In the genomic region with DNA sequence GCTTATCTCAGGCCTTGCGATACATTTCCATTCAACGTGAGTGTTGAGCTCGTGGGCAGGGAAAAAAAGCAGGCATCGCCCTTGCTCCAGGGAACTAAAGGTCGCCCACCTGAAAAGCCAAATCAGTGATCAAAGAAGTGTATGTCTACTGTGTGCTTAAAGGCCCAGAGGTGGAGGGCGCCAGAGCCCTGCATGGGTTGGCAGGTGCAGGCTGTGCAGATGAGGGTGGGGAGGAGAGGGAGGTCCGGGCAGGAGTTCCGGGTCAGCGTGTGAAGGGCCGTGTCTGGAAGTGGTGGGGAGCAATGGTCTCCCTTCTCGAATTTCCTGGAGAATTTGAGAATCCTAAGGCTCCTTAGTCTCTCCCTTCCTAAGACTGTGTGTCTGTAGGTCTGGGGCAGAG, we compare ENCODE assay signal across 15 cellular contexts. TPM values are rescaled to one million over a fixed set of nuclear protein-coding genes. Genes with fewer than 3 reads are reported as not detected.
DNase-seq lines count a peak whose midpoint lies in the region; ATAC-seq, FAIRE-seq and TF ChIP-seq lines count a peak whose summit lies in the region.
"Had no signal": no experiment of that assay in that cellular context is flagged by ENCODE, and none has a peak within 500 bp of the region (broad histone marks: within the 10 kb centered on the region; RNA-seq: fewer than 3 reads in every experiment).

No MANE protein-coding gene starts in this region.

- H2BK15ac ChIP-seq in H1 (ENCODE audit: low read length), result no peak overlapping the region

- DNase-seq in Right ventricle myocardium inferior (ENCODE audit: missing footprints), result peak; percentile 50
- no peak for DNase-seq in right atrium auricular region (ENCODE audit: low spot score)
- DNase-seq in GM23338 (ENCODE audit: low spot score), result no peak
- no peak for DNase-seq in H1 (ENCODE audit: low read depth in 1 of 2, low spot score in 2 of 2)
- no peak for DNase-seq in gastrocnemius medialis
- DNase-seq in activated naive CD4-positive, alpha-beta T cell treated with anti-CD3 and anti-CD28 coated beads, Interleukin-2, amount 50 U/mL, for 72 hours (ENCODE audit: low spot score in 2 of 2), result no peak
- no peak for DNase-seq in GM10266 (ENCODE audit: extremely low spot score)
- DNase-seq: Caco-2; CD8-positive, alpha-beta T cell; DND-41; GF-D8 had no signal

- H3K4me1 ChIP-seq in right atrium auricular region, result peaks cover 0 to 2% of the 10 kb centered on the region in 2 donors
- peaks cover 4% of the 10 kb centered on the region; the same call in 1 of the 2 replicates for H3K4me1 ChIP-seq in GM23338 (ENCODE audit: insufficient read depth)
- peaks cover 49% of the 10 kb centered on the region for H3K4me1 ChIP-seq in OCI-LY3 (ENCODE audit: low read length)
- H3K4me1 ChIP-seq in H1 (replicated peaks in 1 of 4; ENCODE audit: control insufficient read depth in 3 of 4, insufficient read depth in 4 of 4, low read length in 3 of 4), result peaks cover 0 to 15% (median 6%) of the 10 kb centered on the region in 4 experiments; a peak in 6 of 7 replicates
- no peaks in the 10 kb centered on the region for H3K4me1 ChIP-seq in gastrocnemius medialis
- H3K4me1 ChIP-seq: Caco-2 had no signal

- intact Hi-C loops in Right ventricle myocardium inferior (cut with DNase I) (no loop called here), gastrocnemius medialis (cut with DNase I; ENCODE audit: low total_unique reads) (no loop called here)

- no peak overlapping the region for H4K5ac ChIP-seq in H1 (ENCODE audit: insufficient read length, low read depth, low read length)

- H3K9me3 ChIP-seq in right atrium auricular region (no peaks in the 10 kb centered on the region), OCI-LY3 (ENCODE audit: insufficient read depth, low read length) (no peaks in the 10 kb centered on the region), H1 (ENCODE audit: insufficient read depth in 2 of 2, low read depth in 1 of 2, low read length in 1 of 2) (no peaks in the 10 kb centered on the region), gastrocnemius medialis (no peaks in the 10 kb centered on the region)
- H3K9me3 ChIP-seq: Caco-2 had no signal

- FAIRE-seq in H1 (lab: Jason Lieb, UNC), result no peak
- FAIRE-seq: H54 had no signal

- H3K4ac ChIP-seq in H1 (replicated peaks; ENCODE audit: insufficient read length, low read depth, low read length), result no peak overlapping the region

- CTCF ChIA-PET in H1 (lab: Charles Lee; ENCODE audit: partially characterized antibody), result interaction anchor here (0.6 to 26.7 kb wide), 6 partner anchors 9 to 92 kb away, joined by 3 to 577 read pairs (median 5); partner anchors contain the start of gene HIGD1B

- TF ChIP-seq CTCF in right atrium auricular region (IDR thresholded peaks at IDR 0.05) (no peak), GM23338 (conservative IDR thresholded peaks at IDR 0.05; ENCODE audit: low read depth in 2 of 2) (peak; percentile 20 to 50; a peak in 2 of 4 replicates), OCI-LY3 (IDR thresholded peaks at IDR 0.05; ENCODE audit: low read depth, low read length) (no peak), H1 (IDR thresholded peaks at IDR 0.05; ENCODE audit: control extremely low read depth in 1 of 3, insufficient read depth in 1 of 3, low read depth in 1 of 3, low read length in 3 of 3) (peak in 2 of 3 experiments; percentile 6 to 23; a peak in 1 of 4 replicates), gastrocnemius medialis (IDR thresholded peaks at IDR 0.05 in 4 of 5, conservative IDR thresholded peaks at IDR 0.05 in 1 of 5) (no peak), GM10266 (IDR thresholded peaks at IDR 0.05; ENCODE audit: control insufficient read depth, insufficient read depth, low read depth, missing control alignments) (no peak)

- H3K36me3 Mint-ChIP-seq in GM23338 (ENCODE audit: low read depth), result no peaks in the 10 kb centered on the region
- no peaks in the 10 kb centered on the region for H3K36me3 Mint-ChIP-seq in activated naive CD4-positive, alpha-beta T cell treated with anti-CD3 and anti-CD28 coated beads, Interleukin-2, amount 50 U/mL, for 72 hours
- H3K36me3 Mint-ChIP-seq: CD14-positive monocyte; CD8-positive, alpha-beta T cell had no signal

- H2BK120ac ChIP-seq in H1 (replicated peaks; ENCODE audit: low read depth, low read length), result no peak overlapping the region

- H2BK5ac ChIP-seq in H1 (ENCODE audit: low read depth, low read length), result no peak overlapping the region

- no peaks in the 10 kb centered on the region for H3K23me2 ChIP-seq in H1 (ENCODE audit: low read depth, low read length)

- no peaks in the 10 kb centered on the region for H3K9me3 Mint-ChIP-seq in GM23338
- H3K9me3 Mint-ChIP-seq in activated naive CD4-positive, alpha-beta T cell treated with anti-CD3 and anti-CD28 coated beads, Interleukin-2, amount 50 U/mL, for 72 hours, result no peaks in the 10 kb centered on the region
- H3K9me3 Mint-ChIP-seq: CD8-positive, alpha-beta T cell had no signal

- no peak overlapping the region for H3K14ac ChIP-seq in H1 (ENCODE audit: insufficient read length)

- H3K4me1 Mint-ChIP-seq in GM23338, result peaks cover 15% of the 10 kb centered on the region

- H3F3A ChIP-seq in GM23338 (replicated peaks; ENCODE audit: low read depth), result no peaks in the 10 kb centered on the region; the same call in 1 of the 2 replicates

- no peaks in the 10 kb centered on the region for H3K36me3 ChIP-seq in right atrium auricular region
- H3K36me3 ChIP-seq in GM23338 (ENCODE audit: insufficient read depth), result no peaks in the 10 kb centered on the region
- no peaks in the 10 kb centered on the region for H3K36me3 ChIP-seq in OCI-LY3 (replicated peaks; ENCODE audit: low read depth, low read length)
- no peaks in the 10 kb centered on the region for H3K36me3 ChIP-seq in H1 (ENCODE audit: control insufficient read depth in 2 of 4, insufficient read depth in 4 of 4, low read length in 3 of 4)
- H3K36me3 ChIP-seq in gastrocnemius medialis, result no peaks in the 10 kb centered on the region

- H4K91ac ChIP-seq in H1 (replicated peaks; ENCODE audit: insufficient read length, low read length), result no peak overlapping the region

- peak; percentile 23 to 41; a peak in 3 of 4 replicates for TF ChIP-seq RAD21 in H1 (IDR thresholded peaks at IDR 0.05 in 1 of 2, conservative IDR thresholded peaks at IDR 0.05 in 1 of 2; ENCODE audit: low read depth in 2 of 2, low read length in 2 of 2)

- no peak overlapping the region for H3K4me3 ChIP-seq in right atrium auricular region
- H3K4me3 ChIP-seq in GM23338, result no peak overlapping the region
- no peak overlapping the region for H3K4me3 ChIP-seq in OCI-LY3 (ENCODE audit: low read length)
- no peak overlapping the region for H3K4me3 ChIP-seq in H1 (ENCODE audit: extremely low read depth in 1 of 4, insufficient read depth in 2 of 4, low read depth in 3 of 4, low read length in 4 of 4)
- no peak overlapping the region for H3K4me3 ChIP-seq in gastrocnemius medialis

- H4K8ac ChIP-seq in H1 (ENCODE audit: extremely low read depth, insufficient read depth, low read length), result no peak overlapping the region

- no peak overlapping the region for H2BK12ac ChIP-seq in H1 (ENCODE audit: low read depth, low read length)

- TF ChIP-seq EP300 in H1 (IDR thresholded peaks at IDR 0.05; ENCODE audit: borderline replicate concordance in 1 of 2, low read depth in 2 of 2, low read length in 2 of 2), result no peak

- no peak for ATAC-seq in Right ventricle myocardium inferior
- ATAC-seq in GM23338, result peak; percentile 46
- no peak for ATAC-seq in gastrocnemius medialis
- ATAC-seq in activated naive CD4-positive, alpha-beta T cell treated with anti-CD3 and anti-CD28 coated beads, Interleukin-2, amount 50 U/mL, for 72 hours, result no peak
- ATAC-seq: CD8-positive, alpha-beta T cell had no signal

- H3K23ac ChIP-seq in H1 (ENCODE audit: insufficient read length), result no peak overlapping the region

- no peak overlapping the region; the same call in 1 of the 2 replicates for H3K9ac ChIP-seq in OCI-LY3 (ENCODE audit: low read length)
- no peak overlapping the region for H3K9ac ChIP-seq in H1 (replicated peaks in 1 of 4; ENCODE audit: extremely low read depth in 1 of 4, low read depth in 3 of 4, low read length in 3 of 4)

- H2BK20ac ChIP-seq in H1 (ENCODE audit: low read length), result no peak overlapping the region

- H3K56ac ChIP-seq in H1 (replicated peaks; ENCODE audit: insufficient read length, low read depth, low read length), result no peak overlapping the region

- H3K27me3 ChIP-seq in right atrium auricular region (no peaks in the 10 kb centered on the region), GM23338 (ENCODE audit: insufficient read depth) (peaks cover 9% of the 10 kb centered on the region; the same call in 1 of the 2 replicates), OCI-LY3 (ENCODE audit: low read depth, low read length) (no peaks in the 10 kb centered on the region), H1 (replicated peaks in 1 of 4; ENCODE audit: control insufficient read depth in 3 of 4, extremely low read depth in 1 of 4, insufficient read depth in 3 of 4, low read length in 3 of 4) (peaks cover 0 to 5% (median 1%) of the 10 kb centered on the region in 4 experiments; a peak in 2 of 7 replicates), gastrocnemius medialis (no peaks in the 10 kb centered on the region)

- H3K4me2 ChIP-seq in GM23338, result no peak overlapping the region
- H3K4me2 ChIP-seq in OCI-LY3 (ENCODE audit: low read length), result 0 out of 2 replicates have a peak overlapping the region, but pooled peaks have one; percentile 27
- no peak overlapping the region for H3K4me2 ChIP-seq in H1 (ENCODE audit: insufficient read depth in 1 of 2, low read depth in 2 of 2, low read length in 2 of 2)

- H3K27ac Mint-ChIP-seq in GM23338, result no peak overlapping the region
- H3K27ac Mint-ChIP-seq in activated naive CD4-positive, alpha-beta T cell treated with anti-CD3 and anti-CD28 coated beads, Interleukin-2, amount 50 U/mL, for 72 hours, result no peak overlapping the region
- H3K27ac Mint-ChIP-seq: CD8-positive, alpha-beta T cell had no signal

- H3K79me2 ChIP-seq in GM23338 (replicated peaks; ENCODE audit: insufficient read depth) (no peaks in the 10 kb centered on the region), OCI-LY3 (ENCODE audit: low read length) (no peaks in the 10 kb centered on the region), H1 (ENCODE audit: control insufficient read depth in 1 of 2, insufficient read depth in 2 of 2, low read length in 2 of 2) (no peaks in the 10 kb centered on the region)

- H3K18ac ChIP-seq in H1 (ENCODE audit: extremely low read depth, low read length), result no peak overlapping the region

- H3K79me1 ChIP-seq in H1 (ENCODE audit: low read depth, low read length), result no peaks in the 10 kb centered on the region

- peaks cover 21% of the 10 kb centered on the region for H3K27me3 Mint-ChIP-seq in GM23338 (ENCODE audit: insufficient read depth, low read depth, poor library complexity)

- H3K9me2 ChIP-seq in GM23338 (ENCODE audit: insufficient read depth), result no peaks in the 10 kb centered on the region

- POLR2A ChIA-PET in H1 (lab: Charles Lee; ENCODE audit: partially characterized antibody), result interaction anchor here (1.0 kb wide), 2 partner anchors 9 to 82 kb away, joined by 3 to 5 read pairs; partner anchors contain the start of gene HIGD1B

- H2AFZ ChIP-seq in GM23338 (no peak overlapping the region), OCI-LY3 (ENCODE audit: low read depth, low read length) (0 out of 2 replicates have a peak overlapping the region, but pooled peaks have one; percentile 49), H1 (ENCODE audit: low read length) (no peak overlapping the region)

- TF ChIP-seq POLR2A in H1 (IDR thresholded peaks at IDR 0.05; ENCODE audit: control extremely low read depth in 1 of 2, low read depth in 2 of 2, low read length in 2 of 2), result no peak
- no peak for TF ChIP-seq POLR2A in gastrocnemius medialis (IDR thresholded peaks at IDR 0.05)

- H4K20me1 ChIP-seq in GM23338 (replicated peaks; ENCODE audit: insufficient read depth) (no peaks in the 10 kb centered on the region), OCI-LY3 (ENCODE audit: insufficient read depth, low read length) (no peaks in the 10 kb centered on the region), H1 (replicated peaks in 1 of 2; ENCODE audit: control insufficient read depth in 1 of 2, insufficient read depth in 2 of 2, low read length in 2 of 2) (peaks cover 0 to 2% of the 10 kb centered on the region in 2 experiments)

- in situ Hi-C loops in gastrocnemius medialis (cut with MboI; ENCODE audit: low sequenced_read_pairs in 4 of 4), result loop anchor here in 1 of 4 donors (25.0 kb wide), 1 partner anchor 271 kb away; no protein-coding TSS in a partner anchor

- H2AK5ac ChIP-seq in H1 (ENCODE audit: low read depth, low read length), result no peak overlapping the region

- 85% methylated on average over 11 of the region's 11 CpGs; no CpG with 5 or more reads in 1 of the 2 experiments for WGBS in H1 (ENCODE audit: extremely low coverage in 1 of 2, insufficient coverage in 1 of 2, insufficient read length in 1 of 2, insufficient replicate concordance in 2 of 2, low coverage in 1 of 2, low lambda C conversion rate in 2 of 2, missing lambda C conversion rate in 1 of 2), 2 experiments

- H3K27ac ChIP-seq in right atrium auricular region, result no peak overlapping the region
- no peak overlapping the region for H3K27ac ChIP-seq in GM23338 (ENCODE audit: low read depth)
- H3K27ac ChIP-seq in OCI-LY3 (ENCODE audit: low read length), result no peak overlapping the region
- no peak overlapping the region for H3K27ac ChIP-seq in H1 (ENCODE audit: low read depth, low read length)
- H3K27ac ChIP-seq in gastrocnemius medialis, result no peak overlapping the region
- H3K27ac ChIP-seq: 22Rv1 had no signal

- H3K4me3 Mint-ChIP-seq in GM23338, result no peak overlapping the region
- H3K4me3 Mint-ChIP-seq: CD14-positive monocyte; CD8-positive, alpha-beta T cell had no signal

RNA-seq across cellular contexts. Expression of gene ADAM11, which starts 7.2 kb away (rescaled TPM):
- total RNA-seq in Right ventricle myocardium inferior (20.0 TPM), right atrium auricular region (10 to 100 TPM in 1 of 2 donors, 1 to 10 TPM in 1; 6.8 to 19.9 TPM), gastrocnemius medialis (under 1 TPM in 2 of 4 donors, not detected in 2; 0.04 to 0.36 TPM)
- 4.4 and 4.7 TPM in 2 replicates for total RNA-seq in GM23338 (2014; rRNA removed; shearing (Covaris generic))
- polyA plus RNA-seq in GM23338 (2016; fragmentation: Nextera tagmentation; extraction: Ambion mirVana) (0.54 and 0.55 TPM in 2 replicates), H1 (2011; rRNA removed) (2.3 and 2.7 TPM in 2 replicates)
- total RNA-seq in H1 (2021; fragmentation: NEBNext Ultra II Directional; extraction: Animal tissue kit (Norgen Biotek cat#: 25700)), result 2.8 and 2.9 TPM in 2 replicates
- 2.4 TPM for polyA plus RNA-seq in H1 (2011; cell fraction: cytosol; rRNA removed)
- 21.8 TPM for polyA plus RNA-seq in H1 (2011; cell fraction: nucleus; rRNA removed)
- polyA plus RNA-seq in H1 (2012, experiment 1 of 2), result 3.5 to 5.7 TPM (median 4.1 TPM) in 4 replicates
- 2.1 TPM for polyA plus RNA-seq in H1 (2012, experiment 2 of 2)
- polyA plus RNA-seq in H1 (2013, experiment 1 of 2), result 1.1 TPM
- polyA plus RNA-seq in H1 (2013, experiment 2 of 2), result 0.92 TPM
- 1.6 and 1.8 TPM in 2 replicates for polyA minus RNA-seq in H1 (2011; rRNA and poly(A)+ RNA removed)
- 2.6 TPM for polyA minus RNA-seq in H1 (2011; cell fraction: cytosol; rRNA and poly(A)+ RNA removed)
- polyA minus RNA-seq in H1 (2011; cell fraction: nucleus; rRNA and poly(A)+ RNA removed), result 3.7 TPM
- total RNA-seq in activated naive CD4-positive, alpha-beta T cell treated with anti-CD3 and anti-CD28 coated beads, Interleukin-2, amount 50 U/mL, for 72 hours, result 1 to 10 TPM in 1 of 2 donors, under 1 TPM in 1; 0.25 to 1.3 TPM
- polyA plus RNA-seq: CD14-positive monocyte had no signal

RNA-seq across cellular contexts. Expression of gene DBF4B, which starts 57.5 kb away (rescaled TPM):
- 3.8 TPM for total RNA-seq in Right ventricle myocardium inferior
- total RNA-seq in right atrium auricular region, result 1 to 10 TPM; 2.3 to 4.4 TPM
- 13.0 and 16.4 TPM in 2 replicates for total RNA-seq in GM23338 (2014; rRNA removed; shearing (Covaris generic))
- 9.4 and 9.9 TPM in 2 replicates for polyA plus RNA-seq in GM23338 (2016; fragmentation: Nextera tagmentation; extraction: Ambion mirVana)
- total RNA-seq in H1 (2021; fragmentation: NEBNext Ultra II Directional; extraction: Animal tissue kit (Norgen Biotek cat#: 25700)), result 26.9 and 29.1 TPM in 2 replicates
- 20.2 and 27.6 TPM in 2 replicates for polyA plus RNA-seq in H1 (2011; rRNA removed)
- polyA plus RNA-seq in H1 (2011; cell fraction: cytosol; rRNA removed), result 22.9 TPM
- 49.0 TPM for polyA plus RNA-seq in H1 (2011; cell fraction: nucleus; rRNA removed)
- 22.7 to 25.1 TPM (median 24.1 TPM) in 4 replicates for polyA plus RNA-seq in H1 (2012, experiment 1 of 2)
- polyA plus RNA-seq in H1 (2012, experiment 2 of 2), result 18.2 TPM
- polyA plus RNA-seq in H1 (2013, experiment 1 of 2), result 16.0 TPM
- 14.8 TPM for polyA plus RNA-seq in H1 (2013, experiment 2 of 2)
- 16.4 and 19.4 TPM in 2 replicates for polyA minus RNA-seq in H1 (2011; rRNA and poly(A)+ RNA removed)
- 12.1 TPM for polyA minus RNA-seq in H1 (2011; cell fraction: cytosol; rRNA and poly(A)+ RNA removed)
- 18.0 TPM for polyA minus RNA-seq in H1 (2011; cell fraction: nucleus; rRNA and poly(A)+ RNA removed)
- total RNA-seq in gastrocnemius medialis, result 1 to 10 TPM in 3 of 4 donors, under 1 TPM in 1; 0.63 to 2.9 (median 1.7) TPM
- 10 to 100 TPM; 31.6 to 31.8 TPM for total RNA-seq in activated naive CD4-positive, alpha-beta T cell treated with anti-CD3 and anti-CD28 coated beads, Interleukin-2, amount 50 U/mL, for 72 hours

Comparison
In these comparisons a context has a peak if more than half of its experiments do, and no peak if none do; other contexts are left out.
1. CTCF ChIP-seq: peak in GM23338 (2 of 2) and H1 (2 of 3); none in right atrium auricular region (0 of 2), OCI-LY3 (single experiment), gastrocnemius medialis (0 of 5) and GM10266 (single experiment).